ENCODE assay signal across 22 cellular contexts in genomic region chr11:60303661-60304060, GRCh38. TPM values are rescaled to one million over a fixed set of nuclear protein-coding genes. Genes with fewer than 3 reads are reported as not detected.
"Had no signal": no experiment of that assay in that cellular context is flagged by ENCODE, and none has a peak within 500 bp of the region (broad histone marks: within the 10 kb centered on the region; RNA-seq: fewer than 3 reads in every experiment).

No MANE protein-coding gene starts in this region.

- H3K9me3 ChIP-seq: body of pancreas had no signal

- H3K4me1 ChIP-seq: body of pancreas had no signal

- ATAC-seq: activated CD4-positive, CD25-positive, alpha-beta regulatory T cell treated with anti-CD3 and anti-CD28 coated beads, Interleukin-2, amount 50 U/mL, for 24 hours; activated CD8-positive, alpha-beta T cell treated with anti-CD3 and anti-CD28 coated beads for 36 hours; body of pancreas had no signal

- H3K4me3 ChIP-seq: body of pancreas had no signal

- DNase-seq: activated CD4-positive, alpha-beta T cell treated with anti-CD3 and anti-CD28 coated beads for 4 hours; activated CD8-positive, alpha-beta memory T cell treated with anti-CD3 and anti-CD28 coated beads, Interleukin-2, amount 50 U/mL, for 4 hours; activated CD8-positive, alpha-beta T cell treated with anti-CD3 and anti-CD28 coated beads for 36 hours; activated naive CD4-positive, alpha-beta T cell; activated T-cell treated with anti-CD3 and anti-CD28 coated beads, Interleukin-2, amount 50 U/mL, for 1 hour; aorta; body of pancreas; KG1; NCI-H1092; NCI-H1417; NCI-H1930; NCI-H2107; NCI-H2171 treated with DMSO at 0.1 percent for 48 hours; NCI-H226; NCI-H526 treated with DMSO at 0.1 percent for 48 hours; NK-92 treated with Interleukin-12 subunit alpha and Interleukin-12 subunit beta, amount 100 ng/mL, for 24 hours; SHP77 had no signal

- H3K27me3 ChIP-seq: body of pancreas had no signal

- H3K27ac ChIP-seq: body of pancreas had no signal

RNA-seq across cellular contexts. Expression of gene MS4A4A, which starts 23.2 kb away (rescaled TPM):
- total RNA-seq: activated CD8-positive, alpha-beta T cell treated with anti-CD3 and anti-CD28 coated beads for 36 hours; LHCN-M2; MCF 10A; NCI-H460; SK-MEL-5 had no signal

RNA-seq across cellular contexts. Expression of gene MS4A6E, which starts 23.4 kb away (rescaled TPM):
- total RNA-seq: activated CD8-positive, alpha-beta T cell treated with anti-CD3 and anti-CD28 coated beads for 36 hours; body of pancreas; LHCN-M2; MCF 10A; NCI-H460; SK-MEL-5 had no signal
- polyA plus RNA-seq: aorta had no signal
